ENCODE assay signal across 26 cellular contexts in the genomic region with DNA sequence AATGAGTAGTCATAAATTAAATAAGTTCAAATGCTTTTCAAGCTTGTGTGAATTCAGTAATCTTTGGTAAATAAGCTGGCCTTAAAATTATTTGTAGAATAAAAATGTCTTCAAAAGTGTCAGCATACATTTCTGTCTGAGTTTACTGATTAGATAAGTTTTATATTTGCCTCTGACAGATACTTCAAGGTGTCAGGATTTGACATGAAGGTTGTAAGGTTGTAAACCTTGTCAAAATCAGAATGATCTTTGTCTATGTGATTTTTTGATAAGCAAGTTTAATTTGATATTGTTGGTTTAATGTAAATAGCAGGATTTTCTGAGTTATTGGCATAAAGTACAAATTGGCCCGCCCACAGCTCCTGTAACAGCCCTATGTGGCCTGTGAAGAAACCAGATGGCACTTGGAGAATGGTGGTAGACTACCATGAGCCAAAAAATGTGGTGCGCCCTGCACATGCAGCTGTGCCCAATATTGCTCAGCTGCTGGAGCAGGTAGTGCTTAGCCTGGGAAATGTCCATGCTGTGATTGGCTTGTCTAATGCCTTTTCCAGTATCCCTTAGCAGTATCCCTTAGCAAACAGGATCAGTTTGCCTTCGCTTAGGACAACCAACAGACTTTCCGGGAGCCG.
DNase-seq lines count a peak whose midpoint lies in the region; ATAC-seq, FAIRE-seq and TF ChIP-seq lines count a peak whose summit lies in the region.
"Had no signal": no experiment of that assay in that cellular context is flagged by ENCODE, and none has a peak within 500 bp of the region (broad histone marks: within the 10 kb centered on the region; RNA-seq: fewer than 3 reads in every experiment).

No MANE protein-coding gene starts in this region.

- H3K27me3 ChIP-seq in pancreas, result no peaks in the 10 kb centered on the region
- no peaks in the 10 kb centered on the region for H3K27me3 ChIP-seq in stomach
- H3K27me3 ChIP-seq: BE2C; BLaER1 treated with 17β-estradiol and CSF1 and Interleukin-3, amounts not matched to agents 10 nM and 100 nM had no signal

- ATAC-seq in pancreas (peak; percentile 94 to 97 (median 96)), left colon (no peak)
- ATAC-seq: A549, GM12878 had no signal

- TF ChIP-seq EP300 in stomach (IDR thresholded peaks at IDR 0.05), result no peak

- H3K4me1 ChIP-seq in pancreas (peaks cover 0 to 5% (median 0%) of the 10 kb centered on the region in 3 donors), stomach (no peaks in the 10 kb centered on the region)
- H3K4me1 ChIP-seq: A549, BE2C had no signal

- H3K36me3 ChIP-seq in pancreas (no peaks in the 10 kb centered on the region), stomach (no peaks in the 10 kb centered on the region)
- H3K36me3 ChIP-seq: BE2C; BLaER1 treated with 17β-estradiol and CSF1 and Interleukin-3, amounts not matched to agents 10 nM and 100 nM had no signal

- 33 to 35% methylated on average over 5 of the region's 5 CpGs for WGBS in pancreas, 2 donors
- 81 to 93% (median 86%) methylated on average over 5 of the region's 5 CpGs for WGBS in stomach, 5 donors

- intact Hi-C loops in pancreas (cut with DNase I), result no loop called here
- intact Hi-C loops in stomach (cut with DNase I; ENCODE audit: low total_unique reads), result no loop called here
- intact Hi-C loops in left colon (cut with DNase I, micrococcal nuclease), result no loop called here

- no peak for FAIRE-seq in pancreas (lab: Jason Lieb, UNC)
- FAIRE-seq: A549, D721Med, GM12878, GM19239, H1 had no signal

- H3K4me3 ChIP-seq in pancreas, result no peak overlapping the region
- H3K4me3 ChIP-seq in stomach, result no peak overlapping the region
- H3K4me3 ChIP-seq: A549; BLaER1 treated with 17β-estradiol and CSF1 and Interleukin-3, amounts not matched to agents 10 nM and 100 nM; GM12878; GM23248 had no signal

- H3K27ac ChIP-seq in pancreas (no peak overlapping the region), stomach (no peak overlapping the region)
- H3K27ac ChIP-seq: A549; BLaER1 treated with 17β-estradiol and CSF1 and Interleukin-3, amounts not matched to agents 10 nM and 100 nM; GM23248 had no signal

- no peak for TF ChIP-seq POLR2A in stomach (IDR thresholded peaks at IDR 0.05)

- peak; percentile 4 for DNase-seq in NCI-H2171 treated with DMSO at 0.1 percent for 48 hours (lab: John Stamatoyannopoulos, UW)
- no peak for DNase-seq in NCI-H2171 (lab: John Stamatoyannopoulos, UW)
- DNase-seq in NCI-H446 treated with DMSO at 0.1 percent for 48 hours (lab: John Stamatoyannopoulos, UW), result peak; percentile 27
- peak; percentile 26 for DNase-seq in cerebellum (ENCODE audit: low spot score)
- peak in 5 of 6 donors; percentile 43 to 85 (median 64) for DNase-seq in pancreas
- DNase-seq in stimulated activated CD4-positive, alpha-beta T cell treated with anti-CD3 and anti-CD28 coated beads, Interleukin-15, amount 100 ng/mL, for 24 hours, result no peak
- no peak for DNase-seq in stomach
- DNase-seq in left colon, result no peak
- DNase-seq: 8988T; ACHN; AML-193; BE2C; CD4-positive, alpha-beta T cell; CD8-positive, alpha-beta memory T cell; DMS153; DND-41; GDM1; GM23248; H7; HCEC 1CT had no signal

- H3K9me3 ChIP-seq in pancreas (no peaks in the 10 kb centered on the region), stomach (no peaks in the 10 kb centered on the region)
- H3K9me3 ChIP-seq: A549, BE2C had no signal

- no peak for TF ChIP-seq CTCF in pancreas (IDR thresholded peaks at IDR 0.05)
- TF ChIP-seq CTCF in stomach (IDR thresholded peaks at IDR 0.05), result no peak

Comparison
In these comparisons a context has a peak if more than half of its experiments do, and no peak if none do; other contexts are left out.
1. DNase-seq: peak in NCI-H2171 treated with DMSO at 0.1 percent for 48 hours (single experiment), NCI-H446 treated with DMSO at 0.1 percent for 48 hours (single experiment), cerebellum (single experiment) and pancreas (5 of 6); none in NCI-H2171 (single experiment), stimulated activated CD4-positive, alpha-beta T cell treated with anti-CD3 and anti-CD28 coated beads, Interleukin-15, amount 100 ng/mL, for 24 hours (single experiment), stomach (single experiment) and left colon (0 of 2).